In the genomic region with DNA sequence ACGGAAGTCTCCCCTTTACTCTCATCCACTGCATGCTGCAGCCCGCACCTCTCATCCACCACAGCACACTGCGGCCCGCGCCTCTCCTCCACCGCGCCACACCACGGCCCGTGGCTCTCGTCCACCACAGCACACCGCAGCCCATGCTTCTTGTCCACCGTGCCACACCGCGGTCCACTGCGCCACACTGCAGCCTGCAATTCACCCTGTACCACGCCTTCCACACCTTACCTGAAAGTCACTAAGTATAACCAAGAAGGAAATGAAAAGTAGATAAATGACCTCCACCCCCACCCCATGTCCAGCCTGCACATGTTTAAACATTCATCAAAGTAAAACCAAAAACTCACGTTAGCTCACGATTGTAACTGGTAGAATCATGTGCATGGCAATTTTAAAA, we compare ENCODE assay signal across 10 cellular contexts.
DNase-seq lines count a peak whose midpoint lies in the region; ATAC-seq and TF ChIP-seq lines count a peak whose summit lies in the region.
"Had no signal": no experiment of that assay in that cellular context is flagged by ENCODE, and none has a peak within 500 bp of the region (broad histone marks: within the 10 kb centered on the region; RNA-seq: fewer than 3 reads in every experiment).

No MANE protein-coding gene starts in this region.

- POLR2A ChIA-PET in Panc1 (lab: Charles Lee) = interaction anchor here (0.6 kb wide), 2 partner anchors 26 to 164 kb away, joined by 6 to 12 read pairs; no protein-coding TSS in a partner anchor

- DNase-seq in Right ventricle myocardium inferior (ENCODE audit: missing footprints) = peak; percentile 25
- no peak for DNase-seq in right atrium auricular region (ENCODE audit: low spot score)
- no peak for DNase-seq in Panc1 (ENCODE audit: low read depth, low spot score)
- no peak for DNase-seq in memory B cell (ENCODE audit: low spot score in 2 of 2)
- peak; percentile 41 to 80 for DNase-seq in upper lobe of left lung
- no peak for DNase-seq in NCI-H1417 treated with DMSO at 0.1 percent for 48 hours (lab: John Stamatoyannopoulos, UW)
- DNase-seq in endothelial cell (ENCODE audit: low spot score) = no peak
- no peak for DNase-seq in hepatic stellate cell (ENCODE audit: low spot score)
- DNase-seq: activated T-cell treated with anti-CD3 and anti-CD28 coated beads, Interleukin-2, amount 50 U/mL, for 72 hours had no signal

- H3K27ac Mint-ChIP-seq in memory B cell (peak overlapping the region; percentile 59), endothelial cell (ENCODE audit: unreplicated experiment) (no peak overlapping the region)
- H3K27ac Mint-ChIP-seq: activated T-cell treated with anti-CD3 and anti-CD28 coated beads, Interleukin-2, amount 50 U/mL, for 72 hours had no signal

- H3K4me1 ChIP-seq in right atrium auricular region (peaks cover 0 to 40% of the 10 kb centered on the region in 2 donors), Panc1 (ENCODE audit: control insufficient read depth, insufficient read depth, low read length) (peaks cover 14% of the 10 kb centered on the region), upper lobe of left lung (peaks cover 0 to 19% (median 4%) of the 10 kb centered on the region in 4 donors)

- no TSS peak for BruUV-seq in Panc1 (replicated peaks; lab: Mats Ljungman, UMichigan)

- no peaks in the 10 kb centered on the region for H3K27me3 ChIP-seq in right atrium auricular region
- no peaks in the 10 kb centered on the region for H3K27me3 ChIP-seq in Panc1 (ENCODE audit: control insufficient read depth, insufficient read depth, low read length)
- H3K27me3 ChIP-seq in upper lobe of left lung = no peaks in the 10 kb centered on the region
- H3K27me3 ChIP-seq: uterus had no signal

- H3K4me3 ChIP-seq in right atrium auricular region (no peak overlapping the region), Panc1 (ENCODE audit: low read depth in 2 of 2, low read length in 2 of 2) (peak overlapping the region; percentile 26 to 33), upper lobe of left lung (peak overlapping the region in 3 of 4 donors; percentile 24 to 30 (median 26))
- H3K4me3 ChIP-seq: uterus had no signal

- intact Hi-C loops in Right ventricle myocardium inferior (cut with DNase I) (loop anchor here (5.0 kb wide), 2 partner anchors 89 to 294 kb away; no protein-coding TSS in a partner anchor), Panc1 (cut with micrococcal nuclease; ENCODE audit: unreplicated experiment) (loop anchor here (5.0 to 10.0 kb wide), 2 partner anchors 151 to 274 kb away; no protein-coding TSS in a partner anchor)

- no peaks in the 10 kb centered on the region for H3K9me3 Mint-ChIP-seq in memory B cell
- no peaks in the 10 kb centered on the region for H3K9me3 Mint-ChIP-seq in endothelial cell (ENCODE audit: unreplicated experiment)
- H3K9me3 Mint-ChIP-seq: activated T-cell treated with anti-CD3 and anti-CD28 coated beads, Interleukin-2, amount 50 U/mL, for 72 hours had no signal

- no peak for TF ChIP-seq CTCF in right atrium auricular region (IDR thresholded peaks at IDR 0.05)
- TF ChIP-seq CTCF in Panc1 (IDR thresholded peaks at IDR 0.05) = no peak
- no peak for TF ChIP-seq CTCF in upper lobe of left lung (IDR thresholded peaks at IDR 0.05)
- no peak for TF ChIP-seq CTCF in endothelial cell (IDR thresholded peaks at IDR 0.05; ENCODE audit: unreplicated experiment)

- H3K4me3 Mint-ChIP-seq in memory B cell = peak overlapping the region; percentile 91
- H3K4me3 Mint-ChIP-seq in endothelial cell (ENCODE audit: unreplicated experiment) = no peak overlapping the region
- H3K4me3 Mint-ChIP-seq: activated T-cell treated with anti-CD3 and anti-CD28 coated beads, Interleukin-2, amount 50 U/mL, for 72 hours had no signal

- WGBS in upper lobe of left lung, 2 donors = 59 to 75% methylated on average over 18 of the region's 18 CpGs

- H3K4me1 Mint-ChIP-seq in memory B cell (peaks cover 15% of the 10 kb centered on the region), endothelial cell (ENCODE audit: unreplicated experiment) (peaks cover 21% of the 10 kb centered on the region)

- CTCF ChIA-PET in Panc1 (lab: Charles Lee) = interaction anchor here (1.2 kb wide), 1 partner anchor 14 kb away, joined by 9 read pairs; no protein-coding TSS in a partner anchor

- TF ChIP-seq POLR2A in upper lobe of left lung (IDR thresholded peaks at IDR 0.05) = no peak

- H3K9me3 ChIP-seq in right atrium auricular region (no peaks in the 10 kb centered on the region), Panc1 (ENCODE audit: control insufficient read depth, insufficient read depth, low read depth, low read length) (no peaks in the 10 kb centered on the region), upper lobe of left lung (no peaks in the 10 kb centered on the region)
- H3K9me3 ChIP-seq: uterus had no signal

- H3K27me3 Mint-ChIP-seq in memory B cell (peaks cover 13% of the 10 kb centered on the region), endothelial cell (ENCODE audit: unreplicated experiment) (peaks cover 4% of the 10 kb centered on the region)

- H3K27ac ChIP-seq in right atrium auricular region (no peak overlapping the region), Panc1 (ENCODE audit: low read length) (peak overlapping the region; percentile 48; the same call in 1 of the 2 replicates), upper lobe of left lung (peak overlapping the region in 3 of 4 donors; percentile 38 to 51 (median 51))
- H3K27ac ChIP-seq: uterus had no signal

- TF ChIP-seq EP300 in upper lobe of left lung (IDR thresholded peaks at IDR 0.05) = no peak

- in situ Hi-C loops in Panc1 (cut with HindIII; ENCODE audit: low pct_unique_long_range_greater_than_20kb, low sequenced_read_pairs) = no loop called here

- H3K36me3 Mint-ChIP-seq in memory B cell (no peaks in the 10 kb centered on the region), endothelial cell (ENCODE audit: low read depth, unreplicated experiment) (peaks cover 2% of the 10 kb centered on the region)

- no peak for ATAC-seq in Right ventricle myocardium inferior
- ATAC-seq in Panc1 = no peak; the same call in 1 of the 2 replicates
- ATAC-seq in memory B cell (ENCODE audit: low read depth) = peak; percentile 58
- peak; percentile 37 to 65 for ATAC-seq in upper lobe of left lung (ENCODE audit: low FRiP score in 2 of 2)
- ATAC-seq: activated T-cell treated with anti-CD3 and anti-CD28 coated beads, Interleukin-2, amount 50 U/mL, for 72 hours had no signal

- H3K36me3 ChIP-seq in right atrium auricular region (no peaks in the 10 kb centered on the region), Panc1 (ENCODE audit: control insufficient read depth, insufficient read depth, low read length) (no peaks in the 10 kb centered on the region), upper lobe of left lung (no peaks in the 10 kb centered on the region)
- H3K36me3 ChIP-seq: uterus had no signal

Comparison
In these comparisons a context has a peak if more than half of its experiments do, and no peak if none do; other contexts are left out.
1. DNase-seq: peak in Right ventricle myocardium inferior (single experiment) and upper lobe of left lung (2 of 2); none in right atrium auricular region (single experiment), Panc1 (single experiment), memory B cell (0 of 2), NCI-H1417 treated with DMSO at 0.1 percent for 48 hours (single experiment), endothelial cell (single experiment) and hepatic stellate cell (single experiment).
2. ATAC-seq: peak in memory B cell (single experiment) and upper lobe of left lung (2 of 2); none in Right ventricle myocardium inferior (single experiment) and Panc1 (single experiment).
3. H3K27ac ChIP-seq: peak in Panc1 (single experiment) and upper lobe of left lung (3 of 4); none in right atrium auricular region (0 of 2).
4. H3K4me3 ChIP-seq: peak in Panc1 (2 of 2) and upper lobe of left lung (3 of 4); none in right atrium auricular region (0 of 2).